ENCODE assay signal across 20 cellular contexts in genomic region chr21:41966341-41966833, GRCh38. TPM values are rescaled to one million over a fixed set of nuclear protein-coding genes. Genes with fewer than 3 reads are reported as not detected.
DNase-seq lines count a peak whose midpoint lies in the region; ATAC-seq, FAIRE-seq and TF ChIP-seq lines count a peak whose summit lies in the region.
"Had no signal": no experiment of that assay in that cellular context is flagged by ENCODE, and none has a peak within 500 bp of the region (broad histone marks: within the 10 kb centered on the region; RNA-seq: fewer than 3 reads in every experiment).

No MANE protein-coding gene starts in this region.

- no peak overlapping the region for H3K18ac ChIP-seq in H9 (ENCODE audit: insufficient read length, low read depth, low read length)

- DNase-seq in GM13976 (ENCODE audit: low spot score) (peak; percentile 17), PC-3 (peak; percentile 96), endothelial cell of umbilical vein (ENCODE audit: low read depth, low spot score) (no peak), osteoblast (ENCODE audit: insufficient read length, low spot score, missing footprints) (peak; percentile 89), DMS53 (lab: John Stamatoyannopoulos, UW) (no peak), caudate nucleus (lab: John Stamatoyannopoulos, UW) (no peak), H9 (no peak)
- DNase-seq: activated CD4-positive, alpha-beta T cell treated with anti-CD3 and anti-CD28 coated beads, Interleukin-2, amount 10 ng/mL, durations not matched to agents 7 days and 5 days; activated gamma-delta T cell treated with Interleukin-2 at 50 U/mL for 16 hours; AML-193; CD8-positive, alpha-beta memory T cell; naive B cell; NCI-H1436 treated with DMSO at 0.1 percent for 48 hours; SIG-M5; stimulated activated CD4-positive, alpha-beta T cell treated with anti-CD3 and anti-CD28 coated beads, Interleukin-2, amount 100 ng/mL, for 48 hours; stimulated activated naive CD8-positive, alpha-beta T cell treated with anti-CD3 and anti-CD28 coated beads, Interleukin-15, amount 100 ng/mL, for 72 hours; trophoblast cell had no signal

- no CpG with 5 or more reads among the region's 5 CpGs for WGBS in H9 (ENCODE audit: extremely low coverage, insufficient read length, low lambda C conversion rate)

- CTCF ChIA-PET in PC-3 (lab: Charles Lee), result interaction anchor here (0.7 to 1.4 kb wide), 2 partner anchors 33 to 268 kb away, joined by 4 to 12 read pairs; no protein-coding TSS in a partner anchor
- CTCF ChIA-PET in endothelial cell of umbilical vein (lab: Charles Lee), result interaction anchor here (1.0 kb wide), 2 partner anchors 33 to 151 kb away, joined by 3 read pairs; no protein-coding TSS in a partner anchor

- no peak overlapping the region for H2BK12ac ChIP-seq in H9 (ENCODE audit: insufficient read length, low read depth, low read length)

- H4K20me1 ChIP-seq in PC-3 (ENCODE audit: low read length) (no peaks in the 10 kb centered on the region), endothelial cell of umbilical vein (replicated peaks; ENCODE audit: control insufficient read depth, extremely low read depth, insufficient read depth, low read length) (no peaks in the 10 kb centered on the region), osteoblast (ENCODE audit: insufficient read depth, low read length) (no peaks in the 10 kb centered on the region), H9 (ENCODE audit: control insufficient read depth, insufficient read depth, insufficient read length) (no peaks in the 10 kb centered on the region)

- H3K36me3 ChIP-seq in PC-3 (ENCODE audit: low read depth, low read length), result no peaks in the 10 kb centered on the region
- no peaks in the 10 kb centered on the region for H3K36me3 ChIP-seq in endothelial cell of umbilical vein (ENCODE audit: control insufficient read depth in 2 of 2, extremely low read depth in 1 of 2, insufficient read depth in 2 of 2, low read length in 2 of 2)
- no peaks in the 10 kb centered on the region for H3K36me3 ChIP-seq in osteoblast (ENCODE audit: insufficient read depth, low read length)

- peaks cover 35 to 36% of the 10 kb centered on the region in 2 experiments for H3K4me1 Mint-ChIP-seq in H9
- H3K4me1 Mint-ChIP-seq: central memory CD8-positive, alpha-beta T cell had no signal

- BruUV-seq in PC-3 (replicated peaks; lab: Mats Ljungman, UMichigan) (no TSS peak), endothelial cell of umbilical vein (replicated peaks; lab: Mats Ljungman, UMichigan) (no TSS peak)

- no peak for TF ChIP-seq CTCF in GM13976 (IDR thresholded peaks at IDR 0.05; ENCODE audit: borderline replicate concordance, control extremely low read depth, extremely low read depth, insufficient read depth, missing control alignments)
- peak; percentile 53 for TF ChIP-seq CTCF in PC-3 (conservative IDR thresholded peaks at IDR 0.05; ENCODE audit: low read depth, low read length)
- TF ChIP-seq CTCF in endothelial cell of umbilical vein (IDR thresholded peaks at IDR 0.05; ENCODE audit: extremely low read depth in 1 of 2, insufficient read depth in 1 of 2, low read depth in 1 of 2, low read length in 2 of 2), result no peak
- no peak for TF ChIP-seq CTCF in osteoblast (IDR thresholded peaks at IDR 0.05; ENCODE audit: extremely low read depth, low read depth, low read length)
- TF ChIP-seq CTCF in H9 (conservative IDR thresholded peaks at IDR 0.05), result no peak

- H3K27ac ChIP-seq in PC-3 (ENCODE audit: low read length), result peak overlapping the region; percentile 95
- no peak overlapping the region for H3K27ac ChIP-seq in endothelial cell of umbilical vein (ENCODE audit: insufficient read depth, low read depth, low read length)
- H3K27ac ChIP-seq in osteoblast (ENCODE audit: low read depth, low read length), result no peak overlapping the region
- no peak overlapping the region for H3K27ac ChIP-seq in caudate nucleus (ENCODE audit: low read depth, low read length)
- no peak overlapping the region for H3K27ac ChIP-seq in H9 (ENCODE audit: insufficient read length, low read depth, low read length)

- no peak overlapping the region for H3K23ac ChIP-seq in H9 (ENCODE audit: insufficient read length, low read depth, low read length)

- peaks cover 10% of the 10 kb centered on the region for H3K27me3 Mint-ChIP-seq in H9 (ENCODE audit: low read depth)

- peak overlapping the region; percentile 16; the same call in 1 of the 2 replicates for H3K9ac ChIP-seq in PC-3 (ENCODE audit: low read length)
- H3K9ac ChIP-seq in endothelial cell of umbilical vein (replicated peaks; ENCODE audit: extremely low read depth, insufficient read depth, low read length), result no peak overlapping the region
- H3K9ac ChIP-seq in H9 (ENCODE audit: extremely low read depth, insufficient read length, low read length), result no peak overlapping the region

- no peak overlapping the region for H3K14ac ChIP-seq in H9 (ENCODE audit: insufficient read depth, low read length)

- H3K36me3 Mint-ChIP-seq in H9 (ENCODE audit: insufficient read depth in 1 of 3, low read depth in 3 of 3), result no peaks in the 10 kb centered on the region
- H3K36me3 Mint-ChIP-seq: CD8-positive, alpha-beta memory T cell; IgD-negative memory B cell; memory B cell; naive B cell had no signal

- no peaks in the 10 kb centered on the region for H3K27me3 ChIP-seq in PC-3 (ENCODE audit: low read length)
- no peaks in the 10 kb centered on the region for H3K27me3 ChIP-seq in endothelial cell of umbilical vein (ENCODE audit: control insufficient read depth in 2 of 2, insufficient read depth in 2 of 2, low read length in 2 of 2)
- H3K27me3 ChIP-seq in osteoblast (ENCODE audit: insufficient read depth, low read length), result peaks cover 15% of the 10 kb centered on the region
- H3K27me3 ChIP-seq in H9 (ENCODE audit: insufficient read depth, low read length), result no peaks in the 10 kb centered on the region

- H3K56ac ChIP-seq in H9 (ENCODE audit: insufficient read length, low read depth, low read length), result no peak overlapping the region

- H3F3A ChIP-seq in PC-3 (ENCODE audit: low read length, unreplicated experiment), result no peaks in the 10 kb centered on the region

- no peak overlapping the region for H3T11ph ChIP-seq in H9 (ENCODE audit: low read length)

- intact Hi-C loops in PC-3 (cut with micrococcal nuclease) (loop anchor here (1.0 to 5.0 kb wide), 3 partner anchors 8 to 199 kb away; partner anchors contain the start of gene RIPK4), endothelial cell of umbilical vein (cut with micrococcal nuclease) (no loop called here)

- in situ Hi-C loops in GM13976 (cut with MboI; ENCODE audit: low sequenced_read_pairs, unreplicated experiment), result no loop called here

- H3K27ac Mint-ChIP-seq in H9, result no peak overlapping the region
- H3K27ac Mint-ChIP-seq: activated CD4-positive, alpha-beta T cell treated with anti-CD3 and anti-CD28 coated beads, Interleukin-2, amount 10 ng/mL, durations not matched to agents 7 days and 5 days; IgD-negative memory B cell; memory B cell; stimulated activated naive CD8-positive, alpha-beta T cell treated with anti-CD3 and anti-CD28 coated beads, Interleukin-15, amount 100 ng/mL, for 72 hours had no signal

- H2AFZ ChIP-seq in PC-3 (ENCODE audit: low read length) (no peak overlapping the region), endothelial cell of umbilical vein (ENCODE audit: low read depth, low read length) (no peak overlapping the region), osteoblast (ENCODE audit: low read length) (no peak overlapping the region), H9 (ENCODE audit: low read length) (no peak overlapping the region)

- no peak overlapping the region for H2AK5ac ChIP-seq in H9 (ENCODE audit: insufficient read length, low read length)

- H3K4me3 Mint-ChIP-seq in H9, result no peak overlapping the region
- H3K4me3 Mint-ChIP-seq: activated CD4-positive, alpha-beta T cell treated with anti-CD3 and anti-CD28 coated beads, Interleukin-2, amount 10 ng/mL, durations not matched to agents 7 days and 5 days; CD8-positive, alpha-beta memory T cell; central memory CD8-positive, alpha-beta T cell; IgD-negative memory B cell; memory B cell; naive B cell; stimulated activated naive CD8-positive, alpha-beta T cell treated with anti-CD3 and anti-CD28 coated beads, Interleukin-15, amount 100 ng/mL, for 72 hours had no signal

- no peak for TF ChIP-seq POLR2A in endothelial cell of umbilical vein (IDR thresholded peaks at IDR 0.05; ENCODE audit: low read depth, low read length)

- H3K9me2 ChIP-seq in PC-3 (replicated peaks; ENCODE audit: low read length), result no peaks in the 10 kb centered on the region

- no peak overlapping the region for H4K8ac ChIP-seq in H9 (replicated peaks; ENCODE audit: insufficient read length, low read depth, low read length)

- H3K4me1 ChIP-seq in PC-3 (ENCODE audit: insufficient read depth, low read length) (peaks cover 46% of the 10 kb centered on the region), endothelial cell of umbilical vein (ENCODE audit: control insufficient read depth, extremely low read depth, insufficient read depth, low read length) (peaks cover 9% of the 10 kb centered on the region), osteoblast (ENCODE audit: insufficient read depth, low read length) (peaks cover 15% of the 10 kb centered on the region), H9 (ENCODE audit: insufficient read depth, low read length) (no peaks in the 10 kb centered on the region)

- H3K4me2 ChIP-seq in PC-3 (ENCODE audit: low read length) (peak overlapping the region; percentile 31), endothelial cell of umbilical vein (ENCODE audit: insufficient read depth, low read length) (no peak overlapping the region), osteoblast (ENCODE audit: insufficient read depth, low read length) (peak overlapping the region; percentile 22), H9 (ENCODE audit: insufficient read depth, insufficient read length, low read length) (no peak overlapping the region)

- no peaks in the 10 kb centered on the region for H3K79me2 ChIP-seq in PC-3 (ENCODE audit: low read length)
- no peaks in the 10 kb centered on the region for H3K79me2 ChIP-seq in endothelial cell of umbilical vein (ENCODE audit: control insufficient read depth, insufficient read depth, low read length)
- no peaks in the 10 kb centered on the region for H3K79me2 ChIP-seq in osteoblast (ENCODE audit: insufficient read depth, low read length)
- H3K79me2 ChIP-seq in H9 (ENCODE audit: insufficient read depth, low read length), result no peaks in the 10 kb centered on the region

- H2BK120ac ChIP-seq in H9 (ENCODE audit: low read depth, low read length, poor library complexity, severe bottlenecking), result no peak overlapping the region

- FAIRE-seq in endothelial cell of umbilical vein (lab: Jason Lieb, UNC), result no peak

- H3K79me1 ChIP-seq in H9 (ENCODE audit: insufficient read depth, low read depth, low read length, poor library complexity, severe bottlenecking), result no peaks in the 10 kb centered on the region

- no peaks in the 10 kb centered on the region for H3K23me2 ChIP-seq in H9 (ENCODE audit: insufficient read length, low read depth, low read length, poor library complexity, severe bottlenecking)

- H2BK15ac ChIP-seq in H9 (ENCODE audit: low read depth, low read length), result no peak overlapping the region

- POLR2A ChIA-PET in PC-3 (lab: Charles Lee; ENCODE audit: unreplicated experiment), result interaction anchor here (1.0 kb wide), 1 partner anchor 14 kb away, joined by 4 read pairs; no protein-coding TSS in a partner anchor
- POLR2A ChIA-PET in endothelial cell of umbilical vein (lab: Charles Lee), result no interaction called here

- H2BK20ac ChIP-seq in H9 (ENCODE audit: low read depth, low read length, poor library complexity, severe bottlenecking), result no peak overlapping the region

- no peak overlapping the region for H3K4me3 ChIP-seq in PC-3 (ENCODE audit: low read length)
- no peak overlapping the region for H3K4me3 ChIP-seq in endothelial cell of umbilical vein (replicated peaks in 1 of 3; ENCODE audit: insufficient read depth in 1 of 3, low read depth in 1 of 3, low read length in 3 of 3)
- H3K4me3 ChIP-seq in osteoblast (ENCODE audit: insufficient read depth, low read length), result no peak overlapping the region

- ATAC-seq in PC-3, result peak; percentile 68
- ATAC-seq: stimulated activated naive CD8-positive, alpha-beta T cell treated with anti-CD3 and anti-CD28 coated beads, Interleukin-15, amount 100 ng/mL, for 72 hours had no signal

- no peaks in the 10 kb centered on the region for H3K9me3 Mint-ChIP-seq in H9
- H3K9me3 Mint-ChIP-seq: activated CD4-positive, alpha-beta T cell treated with anti-CD3 and anti-CD28 coated beads, Interleukin-2, amount 10 ng/mL, durations not matched to agents 7 days and 5 days; CD8-positive, alpha-beta memory T cell; central memory CD8-positive, alpha-beta T cell; IgD-negative memory B cell; memory B cell; naive B cell; stimulated activated naive CD8-positive, alpha-beta T cell treated with anti-CD3 and anti-CD28 coated beads, Interleukin-15, amount 100 ng/mL, for 72 hours had no signal

- no peak overlapping the region for H2BK5ac ChIP-seq in H9 (ENCODE audit: insufficient read length, low read length)

- no peak overlapping the region for H4K91ac ChIP-seq in H9 (ENCODE audit: insufficient read length, low read depth, low read length)

- H3K4ac ChIP-seq in H9 (ENCODE audit: low read depth, low read length), result no peak overlapping the region

- no peak overlapping the region for H4K5ac ChIP-seq in H9 (ENCODE audit: insufficient read length, low read depth, low read length)

- no peaks in the 10 kb centered on the region for H3K9me1 ChIP-seq in endothelial cell of umbilical vein (replicated peaks; ENCODE audit: control insufficient read depth, extremely low read depth, insufficient read depth, low read length)

- H3K9me3 ChIP-seq in PC-3 (ENCODE audit: low read length), result no peaks in the 10 kb centered on the region
- no peaks in the 10 kb centered on the region for H3K9me3 ChIP-seq in endothelial cell of umbilical vein (replicated peaks; ENCODE audit: control insufficient read depth, insufficient read depth, low read length)
- H3K9me3 ChIP-seq in osteoblast (ENCODE audit: low read depth, low read length), result no peaks in the 10 kb centered on the region
- H3K9me3 ChIP-seq in H9 (ENCODE audit: control insufficient read depth, low read depth, low read length), result no peaks in the 10 kb centered on the region

- dilution Hi-C loops in endothelial cell of umbilical vein (cut with MboI; ENCODE audit: extremely low pct_ligation_motif_present, low sequenced_read_pairs), result no loop called here

RNA-seq across cellular contexts. Expression of gene C2CD2, which starts 12.6 kb away (rescaled TPM):
- 50.4 and 81.4 TPM in 2 replicates for total RNA-seq in PC-3 (2014; rRNA removed)
- 33.6 and 41.2 TPM in 2 replicates for total RNA-seq in endothelial cell of umbilical vein
- 28.3 and 32.6 TPM in 2 replicates for polyA plus RNA-seq in endothelial cell of umbilical vein
- polyA plus RNA-seq in endothelial cell of umbilical vein (2011; cell fraction: cytosol; rRNA removed), result 21.2 and 21.8 TPM in 2 replicates
- 69.6 and 72.9 TPM in 2 replicates for polyA plus RNA-seq in endothelial cell of umbilical vein (2011; cell fraction: nucleus; rRNA removed)
- polyA plus RNA-seq in endothelial cell of umbilical vein (2012), result 18.7 and 21.2 TPM in 2 replicates
- polyA minus RNA-seq in endothelial cell of umbilical vein, result 73.1 and 80.4 TPM in 2 replicates
- polyA minus RNA-seq in endothelial cell of umbilical vein (2011; cell fraction: cytosol; rRNA and poly(A)+ RNA removed), result 15.3 TPM
- polyA minus RNA-seq in endothelial cell of umbilical vein (2011; cell fraction: nucleus; rRNA and poly(A)+ RNA removed), result 64.6 and 69.8 TPM in 2 replicates
- total RNA-seq in osteoblast, result 33.9 and 40.9 TPM in 2 replicates
- total RNA-seq in H9 (2021), result 11.5 and 14.6 TPM in 2 replicates

RNA-seq across cellular contexts. Expression of gene ZBTB21, which starts 43.8 kb away (rescaled TPM):
- total RNA-seq in PC-3 (2014; rRNA removed) (8.1 and 9.2 TPM in 2 replicates), endothelial cell of umbilical vein (10.8 and 12.4 TPM in 2 replicates), osteoblast (12.7 and 13.8 TPM in 2 replicates), H9 (2021) (17.4 and 18.1 TPM in 2 replicates)
- 2.8 and 3.9 TPM in 2 replicates for polyA plus RNA-seq in endothelial cell of umbilical vein
- 3.2 and 3.6 TPM in 2 replicates for polyA plus RNA-seq in endothelial cell of umbilical vein (2011; cell fraction: cytosol; rRNA removed)
- 9.7 and 11.3 TPM in 2 replicates for polyA plus RNA-seq in endothelial cell of umbilical vein (2011; cell fraction: nucleus; rRNA removed)
- polyA plus RNA-seq in endothelial cell of umbilical vein (2012), result 6.8 and 7.2 TPM in 2 replicates
- polyA minus RNA-seq in endothelial cell of umbilical vein, result 11.3 and 16.9 TPM in 2 replicates
- 14.7 TPM for polyA minus RNA-seq in endothelial cell of umbilical vein (2011; cell fraction: cytosol; rRNA and poly(A)+ RNA removed)
- 10.0 and 15.4 TPM in 2 replicates for polyA minus RNA-seq in endothelial cell of umbilical vein (2011; cell fraction: nucleus; rRNA and poly(A)+ RNA removed)

Comparison
In these comparisons a context has a peak if more than half of its experiments do, and no peak if none do; other contexts are left out.
1. DNase-seq: peak in GM13976 (single experiment), PC-3 (single experiment) and osteoblast (single experiment); none in endothelial cell of umbilical vein (single experiment), DMS53 (single experiment), caudate nucleus (0 of 61) and H9 (single experiment).
2. H3K4me2 ChIP-seq: peak in PC-3 (single experiment) and osteoblast (single experiment); none in endothelial cell of umbilical vein (single experiment) and H9 (single experiment).